1 cellular context compared by ENCODE assay signal in genomic region chr9:121598167-121599000, GRCh38.
TF ChIP-seq lines count a peak whose summit lies in the region.

No MANE protein-coding gene starts in this region.

TF ChIP-seq in WTC11, 78 proteins besides CTCF, POLR2A, EP300 and RAD21 (continued from another document):
- TF ChIP-seq ATF6 (CRISPR knock-in tag; IDR thresholded peaks at IDR 0.05) (no peak), OVOL2 (CRISPR knock-in tag; IDR thresholded peaks at IDR 0.05; ENCODE audit: borderline replicate concordance) (no peak), SMAD3 (CRISPR knock-in tag; IDR thresholded peaks at IDR 0.05; ENCODE audit: borderline replicate concordance) (no peak), KAT7 (CRISPR knock-in tag; IDR thresholded peaks at IDR 0.05; ENCODE audit: borderline replicate concordance) (peak; percentile 66; the same call in 1 of the 2 replicates), MAX (CRISPR knock-in tag; IDR thresholded peaks at IDR 0.05) (peak; percentile 72; the same call in 1 of the 2 replicates), JUN (CRISPR knock-in tag; IDR thresholded peaks at IDR 0.05) (no peak), TCF7 (CRISPR knock-in tag; IDR thresholded peaks at IDR 0.05; ENCODE audit: low read depth) (no peak)
